In the genomic region with DNA sequence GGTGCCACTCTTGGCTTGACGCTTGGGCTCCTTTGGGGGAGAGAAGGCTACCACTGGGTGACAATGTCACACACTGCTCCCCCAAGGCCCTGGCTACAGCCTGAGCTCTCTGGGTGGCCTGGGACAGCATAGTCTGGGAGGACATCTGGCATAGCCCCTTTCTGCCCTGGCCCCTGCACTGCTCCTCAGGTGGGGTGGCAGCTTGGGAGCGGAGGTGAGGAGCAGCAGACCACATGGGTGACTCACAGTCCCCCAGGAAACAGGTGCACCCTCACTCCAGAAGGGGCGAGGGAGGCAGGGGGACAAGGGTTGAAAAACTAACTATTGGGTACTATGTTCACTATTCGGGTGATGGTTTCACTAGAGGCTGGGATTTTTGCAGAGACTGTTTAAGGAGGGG, we compare ENCODE assay signal across 34 cellular contexts. TPM values are rescaled to one million over a fixed set of nuclear protein-coding genes. Genes with fewer than 3 reads are reported as not detected.
"Had no signal": no experiment of that assay in that cellular context is flagged by ENCODE, and none has a peak within 500 bp of the region (broad histone marks: within the 10 kb centered on the region; RNA-seq: fewer than 3 reads in every experiment).

No MANE protein-coding gene starts in this region.

- H3K36me3 ChIP-seq: MG63, Peyer's patch, SJSA1 had no signal

- H3K27ac ChIP-seq: PC-9, Peyer's patch, SJSA1 had no signal

- H3K9me3 ChIP-seq: MG63, Peyer's patch, SK-N-SH had no signal

- H3K4me3 ChIP-seq: MG63, PC-9, Peyer's patch, SJSA1 had no signal

- DNase-seq: Kasumi-1, KG1, MG63, NCI-H1048, NCI-H1092 treated with DMSO at 0.1 percent for 48 hours, NCI-H1105 treated with DMSO at 0.1 percent for 48 hours, NCI-H1417, NCI-H1436, NCI-H146, NCI-H1694, NCI-H187, NCI-H1930, NCI-H2029 treated with DMSO at 0.1 percent for 48 hours, NCI-H2081 treated with DMSO at 0.1 percent for 48 hours, NCI-H2107, NCI-H2171, NCI-H226, NCI-H446 treated with DMSO at 0.1 percent for 48 hours, NCI-H510A, NCI-H524, NCI-H526, NCI-H69, NCI-H748 treated with DMSO at 0.1 percent for 48 hours, NCI-H82, PC-9, Peyer's patch, Right ventricle myocardium superior, RPMI8226, SHP77 treated with DMSO at 0.1 percent for 48 hours, SK-N-SH, SW 1271 had no signal

- H2AFZ ChIP-seq: PC-9 had no signal

- H3K9ac ChIP-seq: SK-N-SH had no signal

- H3K4me1 ChIP-seq: Peyer's patch, SJSA1 had no signal

- H3K4me2 ChIP-seq: PC-9, SK-N-SH had no signal

- H3K27me3 ChIP-seq: MG63, Peyer's patch, SJSA1 had no signal

RNA-seq across cellular contexts. Expression of gene NPTX2, which starts 45.2 kb away (rescaled TPM):
- total RNA-seq: M059J, OCI-LY7, PC-9 had no signal
